8 cellular contexts compared by ENCODE assay signal in genomic region chr15:63191895-63192603, GRCh38.
DNase-seq lines count a peak whose midpoint lies in the region; ATAC-seq and TF ChIP-seq lines count a peak whose summit lies in the region.

No MANE protein-coding gene starts in this region.

- H3K4me3 ChIP-seq in ACC112 (ENCODE audit: low read depth, low read length) (peak overlapping the region; percentile 96), WERI-Rb-1 (ENCODE audit: low read depth, low read length) (no peak overlapping the region)

- H3K79me2 ChIP-seq in ACC112 (ENCODE audit: control insufficient read depth, insufficient read depth, low read length, unreplicated experiment): peaks cover 72% of the 10 kb centered on the region

- no peaks in the 10 kb centered on the region for H3K27me3 ChIP-seq in ACC112 (ENCODE audit: insufficient read depth, low read length)
- H3K27me3 ChIP-seq in WERI-Rb-1 (ENCODE audit: insufficient read depth, low read depth, severe bottlenecking): no peaks in the 10 kb centered on the region

- H3K4me1 ChIP-seq in ACC112 (ENCODE audit: control insufficient read depth, insufficient read depth, low read length, unreplicated experiment): peaks cover 45% of the 10 kb centered on the region

- ATAC-seq in GM21390 (IDR thresholded peaks at IDR 0.05; ENCODE audit: unreplicated experiment): peak; percentile 41
- ATAC-seq in stimulated activated effector memory CD8-positive, alpha-beta T cell treated with anti-CD3 and anti-CD28 coated beads, Interleukin-12 subunit alpha, Interleukin-12 subunit beta, amount 100 ng/mL, for 72 hours: peak; percentile 71

- H3K27ac ChIP-seq in ACC112 (ENCODE audit: low read depth, low read length) (no peak overlapping the region), WERI-Rb-1 (no peak overlapping the region)

- H3K4me1 Mint-ChIP-seq in stimulated activated effector memory CD8-positive, alpha-beta T cell treated with anti-CD3 and anti-CD28 coated beads, Interleukin-12 subunit alpha, Interleukin-12 subunit beta, amount 100 ng/mL, for 72 hours: peaks cover 59% of the 10 kb centered on the region

- TF ChIP-seq CTCF in WERI-Rb-1 (IDR thresholded peaks at IDR 0.05; ENCODE audit: low read depth, low read length): no peak

- no peaks in the 10 kb centered on the region for H3K9me3 Mint-ChIP-seq in stimulated activated effector memory CD8-positive, alpha-beta T cell treated with anti-CD3 and anti-CD28 coated beads, Interleukin-12 subunit alpha, Interleukin-12 subunit beta, amount 100 ng/mL, for 72 hours

- no peaks in the 10 kb centered on the region for H3K36me3 ChIP-seq in ACC112 (ENCODE audit: insufficient read depth, low read length)
- no peaks in the 10 kb centered on the region for H3K36me3 ChIP-seq in WERI-Rb-1

- peaks cover 47% of the 10 kb centered on the region for H3K36me3 Mint-ChIP-seq in stimulated activated effector memory CD8-positive, alpha-beta T cell treated with anti-CD3 and anti-CD28 coated beads, Interleukin-12 subunit alpha, Interleukin-12 subunit beta, amount 100 ng/mL, for 72 hours

- peak overlapping the region; percentile 90 for H3K27ac Mint-ChIP-seq in stimulated activated effector memory CD8-positive, alpha-beta T cell treated with anti-CD3 and anti-CD28 coated beads, Interleukin-12 subunit alpha, Interleukin-12 subunit beta, amount 100 ng/mL, for 72 hours

- peak overlapping the region; percentile 89 for H3K4me3 Mint-ChIP-seq in stimulated activated effector memory CD8-positive, alpha-beta T cell treated with anti-CD3 and anti-CD28 coated beads, Interleukin-12 subunit alpha, Interleukin-12 subunit beta, amount 100 ng/mL, for 72 hours

- peak; percentile 62 for DNase-seq in NAMALWA (ENCODE audit: low spot score)
- peak; percentile 9 for DNase-seq in activated naive CD8-positive, alpha-beta T cell treated with anti-CD3 and anti-CD28 coated beads, Interleukin-2, amount 50 U/mL, for 16 hours (ENCODE audit: low read depth, low spot score)
- DNase-seq in stimulated activated effector memory CD8-positive, alpha-beta T cell treated with anti-CD3 and anti-CD28 coated beads, Interleukin-12 subunit alpha, Interleukin-12 subunit beta, amount 100 ng/mL, for 72 hours (ENCODE audit: low spot score in 2 of 2): peak; percentile 30 to 70
- DNase-seq in WERI-Rb-1: no peak
- DNase-seq in NCI-H748 (lab: John Stamatoyannopoulos, UW; ENCODE audit: unreplicated experiment): no peak
- no peak for DNase-seq in middle frontal gyrus (ENCODE audit: extremely low spot score, low spot score)

- no peak overlapping the region for H2AFZ ChIP-seq in ACC112 (ENCODE audit: low read length, unreplicated experiment)

- H3K9me3 ChIP-seq in WERI-Rb-1 (ENCODE audit: severe bottlenecking): no peaks in the 10 kb centered on the region

Comparison
In these comparisons a context has a peak if more than half of its experiments do, and no peak if none do; other contexts are left out.
1. DNase-seq: peak in NAMALWA (single experiment), activated naive CD8-positive, alpha-beta T cell treated with anti-CD3 and anti-CD28 coated beads, Interleukin-2, amount 50 U/mL, for 16 hours (single experiment) and stimulated activated effector memory CD8-positive, alpha-beta T cell treated with anti-CD3 and anti-CD28 coated beads, Interleukin-12 subunit alpha, Interleukin-12 subunit beta, amount 100 ng/mL, for 72 hours (2 of 2); none in WERI-Rb-1 (single experiment), NCI-H748 (single experiment) and middle frontal gyrus (single experiment).